11 cellular contexts compared by ENCODE assay signal in the genomic region with DNA sequence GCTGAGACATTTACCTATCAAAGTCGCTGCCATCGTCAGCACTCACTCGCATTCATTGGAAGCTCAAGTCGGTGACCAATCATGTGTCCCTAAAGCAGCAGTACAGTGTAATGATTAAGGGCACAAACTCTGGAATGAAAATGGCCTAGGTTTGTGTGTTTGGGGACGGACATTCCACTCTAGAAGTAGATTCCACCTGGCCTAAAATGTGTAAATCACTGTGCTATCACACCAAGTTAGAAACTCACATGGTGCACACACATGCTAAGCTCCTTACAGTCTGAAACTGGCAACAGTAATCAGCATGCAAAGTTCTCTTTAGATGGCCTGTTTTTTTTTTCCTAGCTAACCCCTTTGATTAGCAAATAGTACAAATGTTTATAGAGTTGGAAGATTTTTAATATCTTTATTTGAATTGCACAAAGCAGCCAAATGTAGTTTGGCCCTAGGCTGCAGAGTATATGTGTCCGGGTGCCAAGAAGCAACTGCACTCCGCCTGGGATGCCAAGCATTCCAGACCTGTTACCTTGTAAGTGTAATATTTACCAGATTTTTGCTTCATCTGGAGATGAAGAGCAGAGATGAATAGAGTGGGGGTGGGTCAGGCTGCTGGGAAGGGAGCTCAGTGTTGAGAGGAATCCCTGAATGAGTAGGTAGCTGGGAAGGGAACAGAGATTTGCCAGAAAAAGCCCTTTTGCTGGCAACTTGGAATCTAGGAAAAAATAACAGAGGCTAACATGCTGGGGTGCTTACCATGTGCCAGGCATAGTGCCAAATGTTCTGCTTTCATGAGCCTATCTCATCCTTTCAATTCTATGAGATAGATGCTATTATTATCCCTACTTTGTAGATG. TPM values are rescaled to one million over a fixed set of nuclear protein-coding genes. Genes with fewer than 3 reads are reported as not detected.
A peak's percentile ranks its signal among the peaks of the same experiment; 100 is the strongest.
DNase-seq lines count a peak whose midpoint lies in the region; ATAC-seq and TF ChIP-seq lines count a peak whose summit lies in the region.
"Had no signal": no experiment of that assay in that cellular context is flagged by ENCODE, and none has a peak within 500 bp of the region (broad histone marks: within the 10 kb centered on the region; RNA-seq: fewer than 3 reads in every experiment).

No MANE protein-coding gene starts in this region.

- H3K4me1 Mint-ChIP-seq in endodermal cell = no peaks in the 10 kb centered on the region

- no peaks in the 10 kb centered on the region for H3K36me3 Mint-ChIP-seq in endodermal cell (ENCODE audit: low read depth)

- H3K4me3 Mint-ChIP-seq in endodermal cell = no peak overlapping the region

- H3K27ac Mint-ChIP-seq in endodermal cell = no peak overlapping the region

- H3K27me3 ChIP-seq in lung (ENCODE audit: control insufficient read depth, insufficient read depth) = no peaks in the 10 kb centered on the region
- H3K27me3 ChIP-seq in endodermal cell (ENCODE audit: control insufficient read depth, insufficient read depth, low read length, poor library complexity, severe bottlenecking) = no peaks in the 10 kb centered on the region

- TF ChIP-seq CTCF in lung (IDR thresholded peaks at IDR 0.05; ENCODE audit: control extremely low read depth, extremely low read depth) (no peak), endodermal cell (conservative IDR thresholded peaks at IDR 0.05) (no peak)

- H3K4me3 ChIP-seq in lung = no peak overlapping the region
- H3K4me3 ChIP-seq in endodermal cell (ENCODE audit: low read length) = no peak overlapping the region

- no peaks in the 10 kb centered on the region for H3K9me3 Mint-ChIP-seq in endodermal cell

- DNase-seq in AG20443 (ENCODE audit: low spot score) (peak; percentile 68), LoVo (ENCODE audit: low spot score) (peak; percentile 60), cerebellar cortex (ENCODE audit: low spot score) (peak; percentile 64), lung (ENCODE audit: low spot score) (peak; percentile 63), endodermal cell (no peak)
- DNase-seq: activated effector memory CD4-positive, alpha-beta T cell treated with Interleukin-2 at 50 U/mL for 16 hours; KBM-7; stimulated activated CD4-positive, alpha-beta T cell treated with anti-CD3 and anti-CD28 coated beads, Interleukin-1b, Interleukin-23, amount 100 ng/mL, for 48 hours had no signal

- no peak overlapping the region for H3K9ac ChIP-seq in endodermal cell (ENCODE audit: extremely low read depth, low read length, poor library complexity, severe bottlenecking)

- WGBS in lung, 2 donors = 66 to 88% methylated on average over 7 of the region's 7 CpGs
- 91 to 93% methylated on average over 3 to 7 of the region's 7 CpGs for WGBS in endodermal cell (ENCODE audit: insufficient coverage in 1 of 2, insufficient read length in 1 of 2), 2 experiments

- no peaks in the 10 kb centered on the region for H3K9me3 ChIP-seq in lung (ENCODE audit: control insufficient read depth in 2 of 2, insufficient read depth in 1 of 2, low read length in 1 of 2)
- no peaks in the 10 kb centered on the region for H3K9me3 ChIP-seq in endodermal cell (ENCODE audit: control insufficient read depth, low read length)

- H3K4me1 ChIP-seq in lung (ENCODE audit: control insufficient read depth in 2 of 2, insufficient read depth in 2 of 2, low read length in 2 of 2) (peaks cover 2 to 4% of the 10 kb centered on the region in 2 donors), endodermal cell (ENCODE audit: control insufficient read depth, insufficient read depth, low read length) (no peaks in the 10 kb centered on the region)

- ATAC-seq in lung (ENCODE audit: insufficient read depth, low FRiP score) = peak; percentile 77
- ATAC-seq in HG03139 (IDR thresholded peaks at IDR 0.05; ENCODE audit: unreplicated experiment) = no peak
- ATAC-seq in GM19397 (IDR thresholded peaks at IDR 0.05; ENCODE audit: unreplicated experiment) = no peak
- ATAC-seq in GM21528 (IDR thresholded peaks at IDR 0.05; ENCODE audit: low FRiP score, unreplicated experiment) = no peak

- H3K36me3 ChIP-seq in lung (ENCODE audit: control insufficient read depth in 2 of 2, insufficient read depth in 2 of 2, low read length in 2 of 2) (no peaks in the 10 kb centered on the region), endodermal cell (ENCODE audit: control insufficient read depth, insufficient read depth, low read length) (no peaks in the 10 kb centered on the region)

- H3K27ac ChIP-seq in lung (ENCODE audit: low read depth in 1 of 2, low read length in 1 of 2) = peak overlapping the region in 1 of 2 donors; percentile 72
- no peak overlapping the region for H3K27ac ChIP-seq in endodermal cell (ENCODE audit: low read depth, low read length)

- no peaks in the 10 kb centered on the region for H3K27me3 Mint-ChIP-seq in endodermal cell (ENCODE audit: insufficient read depth)

RNA-seq across cellular contexts. Expression of gene TGFB2, which starts 35.2 kb away (rescaled TPM):
- total RNA-seq in lung (10 to 100 TPM in 1 of 2 donors, 1 to 10 TPM in 1; 4.4 to 53.7 TPM), endodermal cell (1 to 10 TPM in 1 of 2 donors, under 1 TPM in 1; 0.11 to 1.2 TPM)
- polyA plus RNA-seq in lung = 1 to 10 TPM; 1.9 to 3.3 TPM
- polyA plus RNA-seq in endodermal cell (2013, experiment 1 of 2) = 16.2 TPM
- 17.1 TPM for polyA plus RNA-seq in endodermal cell (2013, experiment 2 of 2)
